Comparison of ENCODE assay signal across 10 cellular contexts in genomic region chr22:17106785-17107546, GRCh38. TPM values are rescaled to one million over a fixed set of nuclear protein-coding genes. Genes with fewer than 3 reads are reported as not detected.
DNase-seq lines count a peak whose midpoint lies in the region; ATAC-seq and TF ChIP-seq lines count a peak whose summit lies in the region.
"Had no signal": no experiment of that assay in that cellular context is flagged by ENCODE, and none has a peak within 500 bp of the region (broad histone marks: within the 10 kb centered on the region; RNA-seq: fewer than 3 reads in every experiment).

No MANE protein-coding gene starts in this region.

- peaks cover 32% of the 10 kb centered on the region for H3K4me1 Mint-ChIP-seq in T-helper 2 cell treated with Interferon-gamma antibody and Interleukin-4, amounts not matched to agents 5 μg/mL and 100 μg/mL, for 36 hours (ENCODE audit: low read depth)
- peaks cover 45% of the 10 kb centered on the region for H3K4me1 Mint-ChIP-seq in stimulated activated naive CD8-positive, alpha-beta T cell treated with anti-CD3 and anti-CD28 coated beads, Interleukin-15, amount 100 ng/mL, for 72 hours
- H3K4me1 Mint-ChIP-seq in progenitor cell of endocrine pancreas (ENCODE audit: low read depth), result no peaks in the 10 kb centered on the region

- H3K27me3 ChIP-seq in right atrium auricular region (no peaks in the 10 kb centered on the region), gastroesophageal sphincter (no peaks in the 10 kb centered on the region), psoas muscle (ENCODE audit: insufficient read depth in 3 of 3, low read length in 2 of 3) (peaks cover 0 to 2% (median 0%) of the 10 kb centered on the region in 3 donors)
- H3K27me3 ChIP-seq: cardiac muscle cell had no signal

- no peaks in the 10 kb centered on the region for H3K27me3 Mint-ChIP-seq in T-helper 2 cell treated with Interferon-gamma antibody and Interleukin-4, amounts not matched to agents 5 μg/mL and 100 μg/mL, for 36 hours (ENCODE audit: low read depth)
- no peaks in the 10 kb centered on the region for H3K27me3 Mint-ChIP-seq in stimulated activated naive CD8-positive, alpha-beta T cell treated with anti-CD3 and anti-CD28 coated beads, Interleukin-15, amount 100 ng/mL, for 72 hours
- H3K27me3 Mint-ChIP-seq in progenitor cell of endocrine pancreas, result no peaks in the 10 kb centered on the region

- no peak for TF ChIP-seq EP300 in gastroesophageal sphincter (IDR thresholded peaks at IDR 0.05)

- ATAC-seq in Right ventricle myocardium inferior, result peak; percentile 58
- peak; percentile 26 for ATAC-seq in gastroesophageal sphincter
- ATAC-seq in stimulated activated naive CD8-positive, alpha-beta T cell treated with anti-CD3 and anti-CD28 coated beads, Interleukin-15, amount 100 ng/mL, for 72 hours, result peak; percentile 85
- no peak for ATAC-seq in psoas muscle

- no peaks in the 10 kb centered on the region for H3K9me3 Mint-ChIP-seq in T-helper 2 cell treated with Interferon-gamma antibody and Interleukin-4, amounts not matched to agents 5 μg/mL and 100 μg/mL, for 36 hours
- H3K9me3 Mint-ChIP-seq in stimulated activated naive CD8-positive, alpha-beta T cell treated with anti-CD3 and anti-CD28 coated beads, Interleukin-15, amount 100 ng/mL, for 72 hours, result no peaks in the 10 kb centered on the region
- H3K9me3 Mint-ChIP-seq in progenitor cell of endocrine pancreas (ENCODE audit: low read depth), result no peaks in the 10 kb centered on the region

- H3K36me3 ChIP-seq in right atrium auricular region, result peaks cover 43% of the 10 kb centered on the region
- peaks cover 0 to 83% of the 10 kb centered on the region in 2 donors for H3K36me3 ChIP-seq in gastroesophageal sphincter
- peaks cover 0 to 16% of the 10 kb centered on the region in 2 donors for H3K36me3 ChIP-seq in psoas muscle (ENCODE audit: insufficient read depth in 1 of 2, low read depth in 1 of 2)
- H3K36me3 ChIP-seq: cardiac muscle cell had no signal

- DNase-seq in Right ventricle myocardium inferior (ENCODE audit: missing footprints), result no peak
- no peak for DNase-seq in right atrium auricular region (ENCODE audit: low spot score)
- no peak for DNase-seq in T-helper 2 cell treated with Interferon-gamma antibody and Interleukin-4, amounts not matched to agents 5 μg/mL and 100 μg/mL, for 36 hours (ENCODE audit: low spot score)
- DNase-seq in stimulated activated naive CD8-positive, alpha-beta T cell treated with anti-CD3 and anti-CD28 coated beads, Interleukin-15, amount 100 ng/mL, for 72 hours, result peak in 1 of 2 donors; percentile 49
- no peak for DNase-seq in psoas muscle
- DNase-seq in COR-L47 (lab: John Stamatoyannopoulos, UW), result no peak
- no peak for DNase-seq in progenitor cell of endocrine pancreas (ENCODE audit: low spot score, unreplicated experiment)
- DNase-seq: NCI-H510A treated with DMSO at 0.1 percent for 48 hours had no signal

- TF ChIP-seq CTCF in right atrium auricular region (IDR thresholded peaks at IDR 0.05), result no peak
- TF ChIP-seq CTCF in gastroesophageal sphincter (IDR thresholded peaks at IDR 0.05), result no peak
- no peak for TF ChIP-seq CTCF in psoas muscle (IDR thresholded peaks at IDR 0.05)
- no peak for TF ChIP-seq CTCF in progenitor cell of endocrine pancreas (IDR thresholded peaks at IDR 0.05; ENCODE audit: unreplicated experiment)

- H3K36me3 Mint-ChIP-seq in T-helper 2 cell treated with Interferon-gamma antibody and Interleukin-4, amounts not matched to agents 5 μg/mL and 100 μg/mL, for 36 hours (ENCODE audit: low read depth), result peaks cover 69% of the 10 kb centered on the region
- H3K36me3 Mint-ChIP-seq in progenitor cell of endocrine pancreas (ENCODE audit: insufficient read depth), result peaks cover 3% of the 10 kb centered on the region

- H3K27ac ChIP-seq in right atrium auricular region (no peak overlapping the region), gastroesophageal sphincter (no peak overlapping the region), psoas muscle (no peak overlapping the region)
- H3K27ac ChIP-seq: cardiac muscle cell had no signal

- H3K4me1 ChIP-seq in right atrium auricular region (no peaks in the 10 kb centered on the region), gastroesophageal sphincter (no peaks in the 10 kb centered on the region), psoas muscle (no peaks in the 10 kb centered on the region)

- H3K4me3 ChIP-seq in right atrium auricular region (no peak overlapping the region), gastroesophageal sphincter (no peak overlapping the region), psoas muscle (no peak overlapping the region)
- H3K4me3 ChIP-seq: cardiac muscle cell had no signal

- H3K4me3 Mint-ChIP-seq in T-helper 2 cell treated with Interferon-gamma antibody and Interleukin-4, amounts not matched to agents 5 μg/mL and 100 μg/mL, for 36 hours, result peak overlapping the region; percentile 69
- peak overlapping the region; percentile 71 to 79 for H3K4me3 Mint-ChIP-seq in stimulated activated naive CD8-positive, alpha-beta T cell treated with anti-CD3 and anti-CD28 coated beads, Interleukin-15, amount 100 ng/mL, for 72 hours
- no peak overlapping the region for H3K4me3 Mint-ChIP-seq in progenitor cell of endocrine pancreas (ENCODE audit: low read depth)

- intact Hi-C loops in Right ventricle myocardium inferior (cut with DNase I), result no loop called here
- intact Hi-C loops in psoas muscle (cut with DNase I), result no loop called here

- no peak for TF ChIP-seq POLR2A in gastroesophageal sphincter (IDR thresholded peaks at IDR 0.05)

- 78 to 88% methylated on average over 3 to 9 of the region's 15 CpGs for WGBS in gastroesophageal sphincter (ENCODE audit: low coverage in 1 of 2), 2 donors
- WGBS in psoas muscle, 3 donors, result 80 to 84% (median 84%) methylated on average over 15 of the region's 15 CpGs

- H3K9me3 ChIP-seq in right atrium auricular region (no peaks in the 10 kb centered on the region), gastroesophageal sphincter (no peaks in the 10 kb centered on the region), psoas muscle (no peaks in the 10 kb centered on the region)

- peak overlapping the region; percentile 83 for H3K27ac Mint-ChIP-seq in T-helper 2 cell treated with Interferon-gamma antibody and Interleukin-4, amounts not matched to agents 5 μg/mL and 100 μg/mL, for 36 hours
- H3K27ac Mint-ChIP-seq in stimulated activated naive CD8-positive, alpha-beta T cell treated with anti-CD3 and anti-CD28 coated beads, Interleukin-15, amount 100 ng/mL, for 72 hours, result peak overlapping the region; percentile 83 to 88
- no peak overlapping the region for H3K27ac Mint-ChIP-seq in progenitor cell of endocrine pancreas

RNA-seq across cellular contexts. Expression of gene TMEM121B, which starts 14.2 kb away (rescaled TPM):
- total RNA-seq in Right ventricle myocardium inferior, result 2.2 TPM
- total RNA-seq in right atrium auricular region, result 1 to 10 TPM in 1 of 2 donors, under 1 TPM in 1; 0.55 to 1.1 TPM
- under 1 TPM; 0.30 to 0.81 (median 0.54) TPM for total RNA-seq in gastroesophageal sphincter
- total RNA-seq in psoas muscle, result under 1 TPM; 0.28 to 0.80 (median 0.64) TPM
- under 1 TPM; 0.03 to 0.14 (median 0.09) TPM for polyA plus RNA-seq in psoas muscle
- 4.7 and 5.0 TPM in 2 replicates for total RNA-seq in progenitor cell of endocrine pancreas

RNA-seq across cellular contexts. Expression of gene IL17RA, which starts 22.2 kb away (rescaled TPM):
- total RNA-seq in Right ventricle myocardium inferior (10.9 TPM), right atrium auricular region (10 to 100 TPM in 1 of 2 donors, 1 to 10 TPM in 1; 7.9 to 12.2 TPM), gastroesophageal sphincter (10 to 100 TPM in 3 of 4 donors, 1 to 10 TPM in 1; 5.9 to 15.6 (median 14.2) TPM), psoas muscle (1 to 10 TPM; 2.9 to 3.7 (median 3.3) TPM), progenitor cell of endocrine pancreas (8.4 and 10.0 TPM in 2 replicates)
- 1 to 10 TPM in 1 of 3 donors, under 1 TPM in 2; 0.93 to 1.8 (median 0.97) TPM for polyA plus RNA-seq in psoas muscle

RNA-seq across cellular contexts. Expression of gene HDHD5, which starts 52.1 kb away (rescaled TPM):
- total RNA-seq in Right ventricle myocardium inferior, result 58.9 TPM
- total RNA-seq in right atrium auricular region, result 10 to 100 TPM; 33.1 to 39.7 TPM
- 10 to 100 TPM; 20.4 to 37.1 (median 33.0) TPM for total RNA-seq in gastroesophageal sphincter
- total RNA-seq in psoas muscle, result 10 to 100 TPM; 24.6 to 46.7 (median 28.9) TPM
- polyA plus RNA-seq in psoas muscle, result 10 to 100 TPM; 33.9 to 68.3 (median 37.4) TPM
- total RNA-seq in progenitor cell of endocrine pancreas, result 39.7 and 40.4 TPM in 2 replicates

Comparison
In these comparisons a context has a peak if more than half of its experiments do, and no peak if none do; other contexts are left out.
1. ATAC-seq: peak in Right ventricle myocardium inferior (single experiment), gastroesophageal sphincter (single experiment) and stimulated activated naive CD8-positive, alpha-beta T cell treated with anti-CD3 and anti-CD28 coated beads, Interleukin-15, amount 100 ng/mL, for 72 hours (single experiment); none in psoas muscle (0 of 4).